26 cellular contexts compared by ENCODE assay signal in genomic region chr4:56314207-56314915, GRCh38.
A peak's percentile ranks its signal among the peaks of the same experiment; 100 is the strongest.
DNase-seq lines count a peak whose midpoint lies in the region; ATAC-seq and TF ChIP-seq lines count a peak whose summit lies in the region.
"Had no signal": no experiment of that assay in that cellular context is flagged by ENCODE, and none has a peak within 500 bp of the region (broad histone marks: within the 10 kb centered on the region; RNA-seq: fewer than 3 reads in every experiment).

No MANE protein-coding gene starts in this region.

- H3K9me3 ChIP-seq in neural progenitor cell (ENCODE audit: low read depth), result no peaks in the 10 kb centered on the region

- no peak overlapping the region for H3K27ac ChIP-seq in neural progenitor cell
- H3K27ac ChIP-seq: 22Rv1, C4-2B, RWPE1 had no signal

- H3K27me3 ChIP-seq in neural progenitor cell, result no peaks in the 10 kb centered on the region

- TF ChIP-seq CTCF in glutamatergic neuron (IDR thresholded peaks at IDR 0.05; ENCODE audit: partially characterized antibody, unreplicated experiment) (no peak), neural progenitor cell (IDR thresholded peaks at IDR 0.05) (no peak)

- H3K4me1 ChIP-seq in neural progenitor cell, result no peaks in the 10 kb centered on the region

- H3K27ac Mint-ChIP-seq in glutamatergic neuron (ENCODE audit: unreplicated experiment) (peak overlapping the region; percentile 75), neural progenitor cell (peak overlapping the region; percentile 3)
- H3K27ac Mint-ChIP-seq in stimulated activated naive B cell treated with anti-CD40 and anti-IgM and Interleukin-4, amounts not matched to agents 10 μg/mL and 1 μg/mL and 100 μg/mL, for 72 hours, result no peak overlapping the region
- H3K27ac Mint-ChIP-seq: B cell; CD8-positive, alpha-beta T cell had no signal

- H3K9me3 Mint-ChIP-seq in glutamatergic neuron (ENCODE audit: unreplicated experiment) (peaks cover 11% of the 10 kb centered on the region), neural progenitor cell (no peaks in the 10 kb centered on the region)
- peaks cover 4 to 6% of the 10 kb centered on the region in 2 donors for H3K9me3 Mint-ChIP-seq in stimulated activated naive B cell treated with anti-CD40 and anti-IgM and Interleukin-4, amounts not matched to agents 10 μg/mL and 1 μg/mL and 100 μg/mL, for 72 hours
- H3K9me3 Mint-ChIP-seq: CD8-positive, alpha-beta T cell had no signal

- H3K4me1 Mint-ChIP-seq in glutamatergic neuron (ENCODE audit: low read depth, unreplicated experiment), result peaks cover 3% of the 10 kb centered on the region
- H3K4me1 Mint-ChIP-seq in neural progenitor cell, result no peaks in the 10 kb centered on the region
- no peaks in the 10 kb centered on the region for H3K4me1 Mint-ChIP-seq in stimulated activated naive B cell treated with anti-CD40 and anti-IgM and Interleukin-4, amounts not matched to agents 10 μg/mL and 1 μg/mL and 100 μg/mL, for 72 hours
- H3K4me1 Mint-ChIP-seq: B cell had no signal

- no peaks in the 10 kb centered on the region for H3F3A ChIP-seq in neural progenitor cell (ENCODE audit: low read depth)

- H3K4me2 ChIP-seq in neural progenitor cell, result no peak overlapping the region

- H3K36me3 ChIP-seq in neural progenitor cell, result no peaks in the 10 kb centered on the region

- DNase-seq in activated CD8-positive, alpha-beta memory T cell treated with anti-CD3 and anti-CD28 coated beads for 24 hours, result peak; percentile 26
- DNase-seq in activated CD8-positive, alpha-beta memory T cell treated with anti-CD3 and anti-CD28 coated beads, Interleukin-2, amount 50 U/mL, for 48 hours, result no peak
- DNase-seq in glutamatergic neuron (no peak), neural progenitor cell (ENCODE audit: low spot score) (no peak), SW480 (ENCODE audit: low spot score) (no peak), NCI-H524 treated with DMSO at 0.1 percent for 48 hours (lab: John Stamatoyannopoulos, UW) (no peak), UCSD-AML1 (lab: John Stamatoyannopoulos, UW; ENCODE audit: unreplicated experiment) (no peak)
- no peak for DNase-seq in stimulated activated naive B cell treated with anti-CD40 and anti-IgM and Interleukin-4, amounts not matched to agents 10 μg/mL and 1 μg/mL and 100 μg/mL, for 72 hours
- DNase-seq: CD8-positive, alpha-beta T cell; DMS 273 treated with DMSO at 0.1 percent for 48 hours; DMS79; EL; GF-D8; KBM-7; MV-4-11; NCI-H1105 treated with DMSO at 0.1 percent for 48 hours; NCI-H146; NCI-H1930; NCI-H446 treated with DMSO at 0.1 percent for 48 hours; NCI-H526 treated with DMSO at 0.1 percent for 48 hours; SHP77 had no signal

- no peak for ATAC-seq in stimulated activated naive B cell treated with anti-CD40 and anti-IgM and Interleukin-4, amounts not matched to agents 10 μg/mL and 1 μg/mL and 100 μg/mL, for 72 hours (replicated peaks)
- ATAC-seq: CD8-positive, alpha-beta T cell; Panc1 had no signal

- no peak overlapping the region for H3K4me3 ChIP-seq in neural progenitor cell

- H3K36me3 Mint-ChIP-seq in glutamatergic neuron (ENCODE audit: unreplicated experiment) (peaks cover 7% of the 10 kb centered on the region), neural progenitor cell (peaks cover 18% of the 10 kb centered on the region)
- H3K36me3 Mint-ChIP-seq in stimulated activated naive B cell treated with anti-CD40 and anti-IgM and Interleukin-4, amounts not matched to agents 10 μg/mL and 1 μg/mL and 100 μg/mL, for 72 hours, result peaks cover 0 to 4% of the 10 kb centered on the region in 2 donors
- H3K36me3 Mint-ChIP-seq: CD8-positive, alpha-beta T cell had no signal

- no peak overlapping the region for H3K9ac ChIP-seq in neural progenitor cell

- no peaks in the 10 kb centered on the region for H3K79me2 ChIP-seq in neural progenitor cell (ENCODE audit: low read depth)

- H4K20me1 ChIP-seq in neural progenitor cell (ENCODE audit: low read depth), result no peaks in the 10 kb centered on the region

- H2AFZ ChIP-seq in neural progenitor cell (replicated peaks), result no peak overlapping the region

- no peak overlapping the region for H3K4me3 Mint-ChIP-seq in glutamatergic neuron (ENCODE audit: unreplicated experiment)
- H3K4me3 Mint-ChIP-seq in neural progenitor cell, result no peak overlapping the region
- no peak overlapping the region for H3K4me3 Mint-ChIP-seq in stimulated activated naive B cell treated with anti-CD40 and anti-IgM and Interleukin-4, amounts not matched to agents 10 μg/mL and 1 μg/mL and 100 μg/mL, for 72 hours
- H3K4me3 Mint-ChIP-seq: B cell; CD8-positive, alpha-beta T cell had no signal

- H3K27me3 Mint-ChIP-seq in glutamatergic neuron (ENCODE audit: unreplicated experiment) (peaks cover 7% of the 10 kb centered on the region), neural progenitor cell (ENCODE audit: insufficient read depth, low read depth) (peaks cover 2% of the 10 kb centered on the region)
- H3K27me3 Mint-ChIP-seq in stimulated activated naive B cell treated with anti-CD40 and anti-IgM and Interleukin-4, amounts not matched to agents 10 μg/mL and 1 μg/mL and 100 μg/mL, for 72 hours, result no peaks in the 10 kb centered on the region
- H3K27me3 Mint-ChIP-seq: B cell had no signal
